In the genomic region with DNA sequence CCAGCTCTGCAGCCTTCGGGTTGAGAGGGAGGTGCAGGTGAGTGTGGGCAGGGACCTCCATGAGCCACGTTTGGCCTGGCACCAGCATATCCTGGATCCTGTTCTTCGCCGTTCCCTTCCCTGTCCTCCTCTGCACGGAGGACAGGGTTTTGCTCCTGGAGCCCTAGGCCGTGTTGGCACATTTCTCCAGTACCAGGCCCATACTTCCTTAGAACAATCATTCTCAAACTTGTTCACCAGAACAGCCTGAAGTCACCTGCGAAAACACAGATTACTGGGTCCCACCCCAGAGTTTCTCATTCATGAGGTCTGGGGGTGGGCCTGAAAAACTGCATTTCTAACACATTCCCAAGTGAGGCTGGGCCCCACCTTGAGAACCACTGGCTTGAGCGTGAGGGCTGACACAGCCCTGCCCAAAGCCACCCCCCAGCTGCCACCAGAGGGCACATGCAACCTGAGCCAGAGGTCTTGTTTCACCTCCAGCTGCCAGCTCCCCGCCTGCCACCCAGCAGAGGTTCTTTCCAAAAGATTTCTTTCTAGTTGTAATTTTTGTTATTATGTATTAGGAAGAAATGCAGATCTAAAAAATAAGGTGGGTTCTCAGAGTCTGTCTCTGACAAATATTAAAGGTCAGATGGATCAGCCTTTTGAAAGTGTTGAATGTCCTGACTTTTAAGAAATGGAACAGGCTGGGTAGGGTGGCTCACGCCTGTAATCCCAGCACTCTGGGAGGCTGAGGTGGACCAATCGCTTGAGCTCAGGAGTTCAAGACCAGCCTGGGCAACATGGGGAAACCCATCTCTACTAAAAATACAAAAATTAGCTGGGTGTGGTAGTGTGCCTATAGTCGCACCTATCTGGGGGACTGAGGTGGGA, we compare ENCODE assay signal across 8 cellular contexts. TPM values are rescaled to one million over a fixed set of nuclear protein-coding genes. Genes with fewer than 3 reads are reported as not detected.
DNase-seq lines count a peak whose midpoint lies in the region; ATAC-seq and TF ChIP-seq lines count a peak whose summit lies in the region.

No MANE protein-coding gene starts in this region.

- no peak for TF ChIP-seq CTCF in glutamatergic neuron (IDR thresholded peaks at IDR 0.05; ENCODE audit: partially characterized antibody, unreplicated experiment)

- H3K36me3 Mint-ChIP-seq in activated T-helper 1 cell treated with anti-CD3 and anti-CD28 coated beads, Interleukin-12 subunit alpha, Interleukin-12 subunit beta, Interleukin-2, Interleukin-4 antibody, amounts not matched to agents 30 ng/mL and 10 ng/mL and 1 ng/mL, durations not matched to agents 14 hours and 24 hours and 36 hours (ENCODE audit: low read depth): peaks cover 7% of the 10 kb centered on the region
- H3K36me3 Mint-ChIP-seq in glutamatergic neuron (ENCODE audit: unreplicated experiment): peaks cover 6% of the 10 kb centered on the region

- DNase-seq in NCI-H2107 treated with DMSO at 0.1 percent for 48 hours (lab: John Stamatoyannopoulos, UW; ENCODE audit: unreplicated experiment) (peak; percentile 46), NCI-H2107 (lab: John Stamatoyannopoulos, UW) (no peak), NCI-H69 (lab: John Stamatoyannopoulos, UW) (peak; percentile 23), glutamatergic neuron (peak; percentile 54), inferior parietal cortex (ENCODE audit: extremely low spot score) (no peak)
- peak; percentile 24 for DNase-seq in activated T-helper 1 cell treated with anti-CD3 and anti-CD28 coated beads, Interleukin-12 subunit alpha, Interleukin-12 subunit beta, Interleukin-2, Interleukin-4 antibody, amounts not matched to agents 30 ng/mL and 10 ng/mL and 1 ng/mL, durations not matched to agents 14 hours and 24 hours and 36 hours (ENCODE audit: low spot score)
- peak; percentile 40 to 47 (median 42) for DNase-seq in stimulated activated CD4-positive, alpha-beta T cell treated with anti-CD3 and anti-CD28 coated beads, Interleukin-12 subunit alpha, Interleukin-12 subunit beta, amount 100 ng/mL, for 48 hours (ENCODE audit: low read depth in 2 of 3, low spot score in 1 of 3)

- H3K4me3 Mint-ChIP-seq in activated T-helper 1 cell treated with anti-CD3 and anti-CD28 coated beads, Interleukin-12 subunit alpha, Interleukin-12 subunit beta, Interleukin-2, Interleukin-4 antibody, amounts not matched to agents 30 ng/mL and 10 ng/mL and 1 ng/mL, durations not matched to agents 14 hours and 24 hours and 36 hours: no peak overlapping the region
- no peak overlapping the region for H3K4me3 Mint-ChIP-seq in glutamatergic neuron (ENCODE audit: unreplicated experiment)

- peaks cover 12% of the 10 kb centered on the region for H3K4me1 Mint-ChIP-seq in activated T-helper 1 cell treated with anti-CD3 and anti-CD28 coated beads, Interleukin-12 subunit alpha, Interleukin-12 subunit beta, Interleukin-2, Interleukin-4 antibody, amounts not matched to agents 30 ng/mL and 10 ng/mL and 1 ng/mL, durations not matched to agents 14 hours and 24 hours and 36 hours (ENCODE audit: low read depth)
- peaks cover 39% of the 10 kb centered on the region for H3K4me1 Mint-ChIP-seq in glutamatergic neuron (ENCODE audit: low read depth, unreplicated experiment)

- ATAC-seq in HG03095 (IDR thresholded peaks at IDR 0.05; ENCODE audit: unreplicated experiment): no peak

- intact Hi-C loops in activated T-helper 1 cell treated with anti-CD3 and anti-CD28 coated beads, Interleukin-12 subunit alpha, Interleukin-12 subunit beta, Interleukin-2, Interleukin-4 antibody, amounts not matched to agents 30 ng/mL and 10 ng/mL and 1 ng/mL, durations not matched to agents 14 hours and 24 hours and 36 hours (cut with micrococcal nuclease): loop anchor here (1.0 to 5.0 kb wide), 2 partner anchors 294 to 308 kb away; no protein-coding TSS in a partner anchor

- no peak overlapping the region for H3K27ac Mint-ChIP-seq in activated T-helper 1 cell treated with anti-CD3 and anti-CD28 coated beads, Interleukin-12 subunit alpha, Interleukin-12 subunit beta, Interleukin-2, Interleukin-4 antibody, amounts not matched to agents 30 ng/mL and 10 ng/mL and 1 ng/mL, durations not matched to agents 14 hours and 24 hours and 36 hours
- H3K27ac Mint-ChIP-seq in glutamatergic neuron (ENCODE audit: unreplicated experiment): peak overlapping the region; percentile 48

- no peaks in the 10 kb centered on the region for H3K27me3 Mint-ChIP-seq in activated T-helper 1 cell treated with anti-CD3 and anti-CD28 coated beads, Interleukin-12 subunit alpha, Interleukin-12 subunit beta, Interleukin-2, Interleukin-4 antibody, amounts not matched to agents 30 ng/mL and 10 ng/mL and 1 ng/mL, durations not matched to agents 14 hours and 24 hours and 36 hours (ENCODE audit: insufficient read depth)
- H3K27me3 Mint-ChIP-seq in glutamatergic neuron (ENCODE audit: unreplicated experiment): peaks cover 8% of the 10 kb centered on the region

- H3K9me3 Mint-ChIP-seq in activated T-helper 1 cell treated with anti-CD3 and anti-CD28 coated beads, Interleukin-12 subunit alpha, Interleukin-12 subunit beta, Interleukin-2, Interleukin-4 antibody, amounts not matched to agents 30 ng/mL and 10 ng/mL and 1 ng/mL, durations not matched to agents 14 hours and 24 hours and 36 hours: no peaks in the 10 kb centered on the region
- peaks cover 6% of the 10 kb centered on the region for H3K9me3 Mint-ChIP-seq in glutamatergic neuron (ENCODE audit: unreplicated experiment)

RNA-seq across cellular contexts. Expression of gene LDLRAP1, which starts 39.6 kb away (rescaled TPM):
- 4.6 and 5.3 TPM in 2 replicates for total RNA-seq in activated T-helper 1 cell treated with anti-CD3 and anti-CD28 coated beads, Interleukin-12 subunit alpha, Interleukin-12 subunit beta, Interleukin-2, Interleukin-4 antibody, amounts not matched to agents 30 ng/mL and 10 ng/mL and 1 ng/mL, durations not matched to agents 14 hours and 24 hours and 36 hours
- 2.4 TPM for total RNA-seq in glutamatergic neuron (ENCODE audit: unreplicated experiment)

Comparison
In these comparisons a context has a peak if more than half of its experiments do, and no peak if none do; other contexts are left out.
1. DNase-seq: peak in NCI-H2107 treated with DMSO at 0.1 percent for 48 hours (single experiment), NCI-H69 (single experiment), activated T-helper 1 cell treated with anti-CD3 and anti-CD28 coated beads, Interleukin-12 subunit alpha, Interleukin-12 subunit beta, Interleukin-2, Interleukin-4 antibody, amounts not matched to agents 30 ng/mL and 10 ng/mL and 1 ng/mL, durations not matched to agents 14 hours and 24 hours and 36 hours (single experiment), glutamatergic neuron (single experiment) and stimulated activated CD4-positive, alpha-beta T cell treated with anti-CD3 and anti-CD28 coated beads, Interleukin-12 subunit alpha, Interleukin-12 subunit beta, amount 100 ng/mL, for 48 hours (3 of 3); none in NCI-H2107 (single experiment) and inferior parietal cortex (single experiment).